In genomic region chr1:104878203-104878911, GRCh38 we compare ENCODE assay signal across 19 cellular contexts.
DNase-seq lines count a peak whose midpoint lies in the region; ATAC-seq and TF ChIP-seq lines count a peak whose summit lies in the region.
"Had no signal": no experiment of that assay in that cellular context is flagged by ENCODE, and none has a peak within 500 bp of the region (broad histone marks: within the 10 kb centered on the region; RNA-seq: fewer than 3 reads in every experiment).

No MANE protein-coding gene starts in this region.

- no peaks in the 10 kb centered on the region for H3K27me3 ChIP-seq in H7 (ENCODE audit: control insufficient read depth, insufficient read depth, low read length)
- H3K27me3 ChIP-seq: esophagus muscularis mucosa had no signal

- peak; percentile 92 for ATAC-seq in HG02938 (IDR thresholded peaks at IDR 0.05; ENCODE audit: unreplicated experiment)
- no peak for ATAC-seq in HG03135 (IDR thresholded peaks at IDR 0.05; ENCODE audit: unreplicated experiment)
- ATAC-seq: Right ventricle myocardium inferior had no signal

- H3K4me3 ChIP-seq in H7 (ENCODE audit: insufficient read depth, low read depth, low read length): no peak overlapping the region
- H3K4me3 ChIP-seq: esophagus muscularis mucosa, HAP-1, thoracic aorta had no signal

- DNase-seq in DMS 273 (lab: John Stamatoyannopoulos, UW; ENCODE audit: unreplicated experiment) (peak; percentile 16), DMS 273 treated with DMSO at 0.1 percent for 48 hours (lab: John Stamatoyannopoulos, UW) (no peak), UCSD-AML1 (lab: John Stamatoyannopoulos, UW; ENCODE audit: unreplicated experiment) (peak; percentile 12), progenitor cell of endocrine pancreas (ENCODE audit: low spot score, unreplicated experiment) (no peak), H7 (no peak)
- no peak for DNase-seq in activated T-cell treated with anti-CD3 and anti-CD28 coated beads, Interleukin-2, amount 50 U/mL, for 24 hours
- DNase-seq: 8988T; activated CD8-positive, alpha-beta memory T cell treated with anti-CD3 and anti-CD28 coated beads, Interleukin-2, amount 50 U/mL, for 48 hours; cerebellar nuclear complex; hypothalamus; mammary epithelial cell; NCI-H1092; NCI-H446 had no signal

- no peaks in the 10 kb centered on the region for H3K4me1 Mint-ChIP-seq in progenitor cell of endocrine pancreas (ENCODE audit: low read depth)
- H3K4me1 Mint-ChIP-seq in activated T-cell treated with anti-CD3 and anti-CD28 coated beads, Interleukin-2, amount 50 U/mL, for 24 hours (ENCODE audit: low read depth): no peaks in the 10 kb centered on the region

- H3K36me3 ChIP-seq in H7 (replicated peaks; ENCODE audit: control insufficient read depth, insufficient read depth, low read length): no peaks in the 10 kb centered on the region
- H3K36me3 ChIP-seq: esophagus muscularis mucosa, HAP-1, thoracic aorta had no signal

- H3K27ac Mint-ChIP-seq in progenitor cell of endocrine pancreas: no peak overlapping the region
- H3K27ac Mint-ChIP-seq in activated T-cell treated with anti-CD3 and anti-CD28 coated beads, Interleukin-2, amount 50 U/mL, for 24 hours: no peak overlapping the region

- no peak overlapping the region for H3K4me3 Mint-ChIP-seq in progenitor cell of endocrine pancreas (ENCODE audit: low read depth)
- no peak overlapping the region for H3K4me3 Mint-ChIP-seq in activated T-cell treated with anti-CD3 and anti-CD28 coated beads, Interleukin-2, amount 50 U/mL, for 24 hours

- no peaks in the 10 kb centered on the region for H3K36me3 Mint-ChIP-seq in progenitor cell of endocrine pancreas (ENCODE audit: insufficient read depth)
- no peaks in the 10 kb centered on the region for H3K36me3 Mint-ChIP-seq in activated T-cell treated with anti-CD3 and anti-CD28 coated beads, Interleukin-2, amount 50 U/mL, for 24 hours (ENCODE audit: low read depth)

- no peaks in the 10 kb centered on the region for H3K9me3 Mint-ChIP-seq in progenitor cell of endocrine pancreas (ENCODE audit: low read depth)
- peaks cover 13% of the 10 kb centered on the region for H3K9me3 Mint-ChIP-seq in activated T-cell treated with anti-CD3 and anti-CD28 coated beads, Interleukin-2, amount 50 U/mL, for 24 hours

- H3K27me3 Mint-ChIP-seq in progenitor cell of endocrine pancreas: no peaks in the 10 kb centered on the region
- H3K27me3 Mint-ChIP-seq in activated T-cell treated with anti-CD3 and anti-CD28 coated beads, Interleukin-2, amount 50 U/mL, for 24 hours: no peaks in the 10 kb centered on the region

- TF ChIP-seq CTCF in progenitor cell of endocrine pancreas (IDR thresholded peaks at IDR 0.05; ENCODE audit: unreplicated experiment): peak; percentile 28

Comparison
In these comparisons a context has a peak if more than half of its experiments do, and no peak if none do; other contexts are left out.
1. DNase-seq: peak in DMS 273 (single experiment) and UCSD-AML1 (single experiment); none in DMS 273 treated with DMSO at 0.1 percent for 48 hours (single experiment), progenitor cell of endocrine pancreas (single experiment), H7 (single experiment) and activated T-cell treated with anti-CD3 and anti-CD28 coated beads, Interleukin-2, amount 50 U/mL, for 24 hours (single experiment).